ENCODE assay signal across 6 cellular contexts in the genomic region with DNA sequence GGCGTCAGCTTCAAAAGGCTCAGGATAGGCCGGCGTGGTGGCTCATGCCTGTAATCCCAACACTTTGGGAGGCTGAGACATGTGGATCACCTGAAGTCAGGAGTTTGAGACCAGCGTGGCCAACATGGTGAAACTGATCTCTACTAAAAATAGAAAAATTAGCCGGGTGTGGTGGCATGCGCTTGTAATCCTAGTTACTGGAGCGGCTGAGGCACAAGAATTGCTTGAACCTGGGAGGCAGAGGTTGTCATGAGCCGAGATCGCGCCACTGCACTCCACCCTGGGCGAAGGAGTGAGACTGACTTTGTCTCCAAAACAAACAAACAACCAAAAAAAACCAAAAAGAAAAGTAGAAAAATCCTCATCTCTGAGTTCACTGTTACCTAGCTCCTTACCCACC. TPM values are rescaled to one million over a fixed set of nuclear protein-coding genes. Genes with fewer than 3 reads are reported as not detected.
"Had no signal": no experiment of that assay in that cellular context is flagged by ENCODE, and none has a peak within 500 bp of the region (broad histone marks: within the 10 kb centered on the region; RNA-seq: fewer than 3 reads in every experiment).

No MANE protein-coding gene starts in this region.

RNA-seq across cellular contexts. Expression of a gene that starts 3.4 kb away (rescaled TPM):
- total RNA-seq: HepG2, HT-29, HT1080, IMR-90, K562 had no signal
- polyA plus RNA-seq: HepG2, IgD-negative memory B cell, IMR-90, K562 had no signal

RNA-seq across cellular contexts. Expression of a gene that starts 11.3 kb away (rescaled TPM):
- total RNA-seq: HepG2, HT-29, HT1080, IMR-90, K562 had no signal
- polyA plus RNA-seq: HepG2, IgD-negative memory B cell, IMR-90, K562 had no signal

RNA-seq across cellular contexts. Expression of a gene that starts 11.6 kb away (rescaled TPM):
- total RNA-seq: HepG2, HT-29, HT1080, IMR-90, K562 had no signal
- polyA plus RNA-seq: HepG2, IgD-negative memory B cell, IMR-90, K562 had no signal

RNA-seq across cellular contexts. Expression of a gene that starts 25.9 kb away (rescaled TPM):
- total RNA-seq: HepG2, HT-29, HT1080, IMR-90, K562 had no signal
- polyA plus RNA-seq: HepG2, IgD-negative memory B cell, IMR-90, K562 had no signal

RNA-seq across cellular contexts. Expression of a gene that starts 33.5 kb away (rescaled TPM):
- total RNA-seq: HepG2, HT-29, HT1080, IMR-90, K562 had no signal
- polyA plus RNA-seq: HepG2, IMR-90, K562 had no signal
